9 cellular contexts compared by ENCODE assay signal in the genomic region with DNA sequence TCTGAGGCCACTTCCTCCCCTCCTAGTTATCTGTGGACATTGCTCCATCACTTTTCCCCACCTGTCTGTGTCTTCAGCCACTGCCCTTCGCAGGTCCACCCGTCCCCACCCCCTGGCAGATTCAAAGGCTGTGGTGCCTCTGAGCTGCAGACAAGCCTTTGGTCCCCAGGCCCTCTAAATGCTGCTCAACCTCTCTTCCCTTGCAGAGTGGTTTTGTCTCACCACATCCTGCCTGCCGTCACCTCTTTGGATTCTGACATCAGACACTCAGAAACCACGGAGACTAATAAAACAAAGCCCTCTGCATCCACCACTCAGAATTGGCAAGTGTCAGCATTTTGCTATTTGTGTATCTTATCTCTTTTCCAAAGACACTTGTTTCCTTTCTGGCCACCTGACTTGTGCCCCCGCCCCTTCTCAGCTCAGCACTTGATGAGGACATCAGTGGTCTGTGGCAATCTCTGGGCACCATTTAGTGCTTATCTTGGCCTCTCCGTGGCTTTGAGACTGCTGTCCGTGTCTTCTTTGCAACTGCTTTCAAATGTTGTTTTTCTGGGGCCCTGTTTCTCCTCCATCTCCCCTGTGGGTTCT. TPM values are rescaled to one million over a fixed set of nuclear protein-coding genes. Genes with fewer than 3 reads are reported as not detected.
DNase-seq lines count a peak whose midpoint lies in the region; TF ChIP-seq lines count a peak whose summit lies in the region.
"Had no signal": no experiment of that assay in that cellular context is flagged by ENCODE, and none has a peak within 500 bp of the region (broad histone marks: within the 10 kb centered on the region; RNA-seq: fewer than 3 reads in every experiment).

No MANE protein-coding gene starts in this region.

- H3K9me3 ChIP-seq in GM23248 (ENCODE audit: low read depth) = no peaks in the 10 kb centered on the region
- no peaks in the 10 kb centered on the region for H3K9me3 ChIP-seq in fibroblast of lung (ENCODE audit: control insufficient read depth, insufficient read depth, low read depth, low read length)

- H3K4me1 ChIP-seq in GM23248 (ENCODE audit: insufficient read depth) (peaks cover 33% of the 10 kb centered on the region), fibroblast of lung (ENCODE audit: control insufficient read depth, extremely low read depth, insufficient read depth, low read length) (peaks cover 32% of the 10 kb centered on the region)

- 39 to 43% methylated on average over 7 of the region's 7 CpGs for WGBS in GM23248 (ENCODE audit: low coverage in 1 of 2, low lambda C conversion rate in 2 of 2, missing lambda C conversion rate in 2 of 2), 2 experiments

- H4K20me1 ChIP-seq in GM23248 (ENCODE audit: insufficient read depth) (no peaks in the 10 kb centered on the region), fibroblast of lung (ENCODE audit: control insufficient read depth, extremely low read depth, insufficient read depth, low read length) (no peaks in the 10 kb centered on the region)

- no peaks in the 10 kb centered on the region for H3K9me2 ChIP-seq in GM23248 (ENCODE audit: insufficient read depth)

- H3K4me3 ChIP-seq in GM23248 = no peak overlapping the region
- no peak overlapping the region for H3K4me3 ChIP-seq in fibroblast of lung (replicated peaks in 1 of 4; ENCODE audit: control extremely low read depth in 1 of 4, insufficient read depth in 1 of 4, low read depth in 3 of 4, low read length in 4 of 4)

- H3K9ac ChIP-seq in GM23248 (peak overlapping the region; percentile 69), fibroblast of lung (ENCODE audit: insufficient read depth, low read length) (peak overlapping the region; percentile 25)

- DNase-seq in GDM1 (lab: John Stamatoyannopoulos, UW) (peak; percentile 74), GM23248 (peak; percentile 88), NAMALWA (ENCODE audit: low spot score) (peak; percentile 37), fibroblast of lung (ENCODE audit: low read depth in 2 of 2) (peak; percentile 84 to 99), NCI-H774 (lab: John Stamatoyannopoulos, UW) (no peak), HT-29 (ENCODE audit: low spot score) (no peak)
- peak; percentile 60 to 66 for DNase-seq in activated CD4-positive, alpha-beta T cell treated with anti-CD3 and anti-CD28 coated beads, Interleukin-2, amount 50 U/mL, for 48 hours
- peak; percentile 41 for DNase-seq in stimulated activated CD8-positive, alpha-beta memory T cell treated with anti-CD3 and anti-CD28 coated beads, Interleukin-15, amount 100 ng/mL, for 1 hour (ENCODE audit: low read depth)
- DNase-seq: activated B cell treated with CpG ODN at 0.5 μM for 24 hours had no signal

- H3K79me2 ChIP-seq in GM23248 (ENCODE audit: insufficient read depth) (peaks cover 17% of the 10 kb centered on the region), fibroblast of lung (ENCODE audit: control insufficient read depth, insufficient read depth, low read length) (peaks cover 63% of the 10 kb centered on the region)

- no peaks in the 10 kb centered on the region for H3K36me3 ChIP-seq in GM23248 (ENCODE audit: low read depth)
- peaks cover 4% of the 10 kb centered on the region for H3K36me3 ChIP-seq in fibroblast of lung (ENCODE audit: control insufficient read depth, insufficient read depth, low read length)

- peak overlapping the region; percentile 59 for H3K4me2 ChIP-seq in GM23248 (ENCODE audit: unreplicated experiment)
- peak overlapping the region; percentile 56 for H3K4me2 ChIP-seq in fibroblast of lung (ENCODE audit: extremely low read depth, insufficient read depth, low read length)

- H3F3A ChIP-seq in GM23248 (ENCODE audit: insufficient read depth) = peaks cover 25% of the 10 kb centered on the region

- in situ Hi-C loops in GM23248 (cut with MboI) = no loop called here

- H3K27me3 ChIP-seq in GM23248 (replicated peaks; ENCODE audit: insufficient read depth) (no peaks in the 10 kb centered on the region), fibroblast of lung (ENCODE audit: control insufficient read depth, insufficient read depth, low read length) (no peaks in the 10 kb centered on the region)

- no peak for TF ChIP-seq CTCF in fibroblast of lung (conservative IDR thresholded peaks at IDR 0.05 in 1 of 2, IDR thresholded peaks at IDR 0.05 in 1 of 2; ENCODE audit: low read depth in 1 of 2, low read length in 2 of 2)

- peak overlapping the region; percentile 77 for H3K27ac ChIP-seq in GM23248
- peak overlapping the region; percentile 84 for H3K27ac ChIP-seq in fibroblast of lung (ENCODE audit: insufficient read depth, low read length)

- H2AFZ ChIP-seq in GM23248 = 0 out of 2 replicates have a peak overlapping the region, but pooled peaks have one; percentile 8
- H2AFZ ChIP-seq in fibroblast of lung (ENCODE audit: low read length) = no peak overlapping the region

RNA-seq across cellular contexts. Expression of gene CNIH3, which starts 7.7 kb away (rescaled TPM):
- total RNA-seq in GM23248 (2014; rRNA removed; shearing (Covaris generic)) = 2.1 and 6.4 TPM in 2 replicates
- polyA plus RNA-seq in GM23248 (2016; fragmentation: Nextera tagmentation; extraction: Ambion mirVana) (4.7 and 6.2 TPM in 2 replicates), fibroblast of lung (3.7 and 19.7 TPM in 2 replicates)
- total RNA-seq in fibroblast of lung = 15.7 and 28.1 TPM in 2 replicates
- 4.8 and 22.8 TPM in 2 replicates for polyA plus RNA-seq in fibroblast of lung (2012)
- 1.5 and 41.6 TPM in 2 replicates for polyA minus RNA-seq in fibroblast of lung (ENCODE audit: low replicate concordance)
- total RNA-seq in HT-29 (2014; rRNA removed; shearing (Covaris generic)) = 1.1 and 1.9 TPM in 2 replicates

Comparison
In these comparisons a context has a peak if more than half of its experiments do, and no peak if none do; other contexts are left out.
1. DNase-seq: peak in GDM1 (single experiment), GM23248 (single experiment), NAMALWA (single experiment), activated CD4-positive, alpha-beta T cell treated with anti-CD3 and anti-CD28 coated beads, Interleukin-2, amount 50 U/mL, for 48 hours (2 of 2), fibroblast of lung (2 of 2) and stimulated activated CD8-positive, alpha-beta memory T cell treated with anti-CD3 and anti-CD28 coated beads, Interleukin-15, amount 100 ng/mL, for 1 hour (single experiment); none in NCI-H774 (single experiment) and HT-29 (single experiment).